Comparison of ENCODE assay signal across 25 cellular contexts in the genomic region with DNA sequence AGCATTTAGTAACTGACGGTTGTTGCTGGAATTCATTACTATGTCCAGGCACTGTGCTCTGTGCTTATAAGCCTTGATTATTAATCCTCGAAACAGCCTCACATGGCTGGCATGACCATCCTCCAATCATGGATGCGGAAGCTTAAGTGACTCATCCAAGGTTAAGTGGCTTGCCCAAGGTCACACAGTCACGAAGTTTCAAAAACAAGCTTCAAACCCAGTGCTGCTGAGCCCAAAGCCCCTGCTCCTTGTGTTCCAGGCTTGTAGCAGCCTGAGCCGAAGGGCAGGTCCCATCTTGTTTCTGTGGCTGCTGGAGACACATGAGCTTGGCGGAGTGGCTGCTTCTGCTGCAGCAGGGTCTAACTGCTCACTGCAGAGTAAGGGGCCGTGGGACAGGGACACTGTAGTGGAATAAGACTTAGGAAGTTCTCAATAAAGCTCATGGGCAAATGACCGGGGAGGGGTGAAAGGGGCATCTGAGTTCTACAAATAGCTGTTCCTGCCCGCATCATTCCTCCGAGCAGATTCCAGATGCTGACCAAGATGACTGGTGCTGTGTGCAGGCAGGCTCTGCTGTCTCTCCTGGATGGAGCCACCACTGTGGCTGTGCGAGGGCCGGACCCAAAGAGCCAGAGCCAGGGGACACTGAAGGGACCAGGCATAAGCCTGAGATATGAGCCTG. TPM values are rescaled to one million over a fixed set of nuclear protein-coding genes. Genes with fewer than 3 reads are reported as not detected.
DNase-seq lines count a peak whose midpoint lies in the region; ATAC-seq and TF ChIP-seq lines count a peak whose summit lies in the region.
"Had no signal": no experiment of that assay in that cellular context is flagged by ENCODE, and none has a peak within 500 bp of the region (broad histone marks: within the 10 kb centered on the region; RNA-seq: fewer than 3 reads in every experiment).

No MANE protein-coding gene starts in this region.

- H3K9me3 ChIP-seq in adrenal gland (replicated peaks in 1 of 3) (no peaks in the 10 kb centered on the region), esophagus squamous epithelium (no peaks in the 10 kb centered on the region), upper lobe of left lung (no peaks in the 10 kb centered on the region)
- H3K9me3 ChIP-seq: neutrophil, sigmoid colon, suprapubic skin had no signal

- intact Hi-C loops in adrenal gland (cut with DNase I): no loop called here
- intact Hi-C loops in esophagus squamous epithelium (cut with DNase I): no loop called here

- H3K36me3 ChIP-seq in adrenal gland (replicated peaks in 1 of 2): peaks cover 0 to 4% of the 10 kb centered on the region in 2 donors
- peaks cover 0 to 7% (median 0%) of the 10 kb centered on the region in 3 donors for H3K36me3 ChIP-seq in esophagus squamous epithelium
- no peaks in the 10 kb centered on the region for H3K36me3 ChIP-seq in upper lobe of left lung
- H3K36me3 ChIP-seq: brain microvascular endothelial cell, neutrophil had no signal

- WGBS in adrenal gland, 4 donors: 55 to 71% (median 60%) methylated on average over 9 to 12 of the region's 12 CpGs
- 31 to 62% methylated on average over 3 to 7 of the region's 12 CpGs for WGBS in esophagus squamous epithelium, 2 donors
- 84 to 91% methylated on average over 8 to 12 of the region's 12 CpGs for WGBS in upper lobe of left lung, 2 donors

- TF ChIP-seq POLR2A in adrenal gland (IDR thresholded peaks at IDR 0.05) (peak in 1 of 2 donors; percentile 62), esophagus squamous epithelium (IDR thresholded peaks at IDR 0.05) (no peak), upper lobe of left lung (IDR thresholded peaks at IDR 0.05) (no peak)

- H3K27me3 ChIP-seq in adrenal gland (no peaks in the 10 kb centered on the region), esophagus squamous epithelium (no peaks in the 10 kb centered on the region), upper lobe of left lung (no peaks in the 10 kb centered on the region)
- H3K27me3 ChIP-seq: brain microvascular endothelial cell, sigmoid colon, suprapubic skin had no signal

- H3K27ac ChIP-seq in adrenal gland: peak overlapping the region; percentile 33 to 83 (median 60)
- peak overlapping the region in 3 of 4 donors; percentile 61 to 70 (median 64) for H3K27ac ChIP-seq in esophagus squamous epithelium
- no peak overlapping the region for H3K27ac ChIP-seq in upper lobe of left lung
- H3K27ac ChIP-seq: brain microvascular endothelial cell, KMS-11, neutrophil, sigmoid colon had no signal

- DNase-seq in NCI-H1694 (lab: John Stamatoyannopoulos, UW): peak; percentile 28
- DNase-seq in adrenal gland: peak; percentile 64 to 81 (median 74)
- no peak for DNase-seq in esophagus squamous epithelium (lab: John Stamatoyannopoulos, UW)
- DNase-seq in retinal pigment epithelial cell (ENCODE audit: low read depth): peak; percentile 52
- no peak for DNase-seq in upper lobe of left lung
- DNase-seq in 8988T: no peak
- DNase-seq in activated T-cell treated with anti-CD3 and anti-CD28 coated beads, Interleukin-2, amount 50 U/mL, for 48 hours: no peak
- DNase-seq: activated CD4-positive, alpha-beta T cell treated with anti-CD3 and anti-CD28 coated beads for 4 hours; activated naive CD4-positive, alpha-beta T cell; activated T-cell treated with anti-CD3 and anti-CD28 coated beads, Interleukin-2, amount 50 U/mL, for 24 hours; brain microvascular endothelial cell; Calu3; effector CD4-positive, alpha-beta T cell; foreskin melanocyte; mesendoderm; naive B cell; NCI-H146; NCI-H526; sigmoid colon; stimulated activated CD4-positive, alpha-beta T cell treated with anti-CD3 and anti-CD28 coated beads, Interleukin-4, amount 100 ng/mL, for 24 hours; stimulated activated naive B cell treated with anti-CD40 and anti-IgM and Interleukin-4, amounts not matched to agents 10 μg/mL and 1 μg/mL and 100 μg/mL, for 72 hours; T-helper 2 cell had no signal

- no peak for ATAC-seq in upper lobe of left lung (ENCODE audit: low FRiP score in 2 of 2)
- ATAC-seq: stimulated activated naive B cell treated with anti-CD40 and anti-IgM and Interleukin-4, amounts not matched to agents 10 μg/mL and 1 μg/mL and 100 μg/mL, for 72 hours had no signal

- no peak overlapping the region for H3K4me3 ChIP-seq in adrenal gland
- H3K4me3 ChIP-seq in esophagus squamous epithelium: no peak overlapping the region
- no peak overlapping the region for H3K4me3 ChIP-seq in retinal pigment epithelial cell (ENCODE audit: low read length)
- H3K4me3 ChIP-seq in upper lobe of left lung: no peak overlapping the region
- H3K4me3 ChIP-seq: sigmoid colon, suprapubic skin had no signal

- H3K4me1 ChIP-seq in adrenal gland (replicated peaks in 1 of 2) (peaks cover 30 to 52% of the 10 kb centered on the region in 2 donors), esophagus squamous epithelium (peaks cover 0 to 23% (median 7%) of the 10 kb centered on the region in 3 donors), upper lobe of left lung (no peaks in the 10 kb centered on the region)
- H3K4me1 ChIP-seq: sigmoid colon had no signal

- TF ChIP-seq CTCF in adrenal gland (IDR thresholded peaks at IDR 0.05): no peak
- no peak for TF ChIP-seq CTCF in esophagus squamous epithelium (IDR thresholded peaks at IDR 0.05)
- no peak for TF ChIP-seq CTCF in retinal pigment epithelial cell (conservative IDR thresholded peaks at IDR 0.05; ENCODE audit: low read depth, low read length)
- TF ChIP-seq CTCF in upper lobe of left lung (IDR thresholded peaks at IDR 0.05): no peak

- TF ChIP-seq EP300 in upper lobe of left lung (IDR thresholded peaks at IDR 0.05): no peak

RNA-seq across cellular contexts. Expression of a gene that starts 32.4 kb away (rescaled TPM):
- total RNA-seq in adrenal gland (100 to 1,000 TPM in 4 of 8 donors, 10 to 100 TPM in 4; 67.2 to 154 (median 96.4) TPM), esophagus squamous epithelium (1 to 10 TPM; 2.9 to 6.1 (median 3.4) TPM), upper lobe of left lung (10 to 100 TPM in 2 of 6 donors, 1 to 10 TPM in 4; 2.5 to 17.8 (median 5.6) TPM)
- 100 to 1,000 TPM in 2 of 3 donors, 10 to 100 TPM in 1; 34.8 to 359 (median 247) TPM for polyA plus RNA-seq in adrenal gland

Comparison
In these comparisons a context has a peak if more than half of its experiments do, and no peak if none do; other contexts are left out.
1. DNase-seq: peak in NCI-H1694 (single experiment), adrenal gland (7 of 7) and retinal pigment epithelial cell (single experiment); none in esophagus squamous epithelium (single experiment), upper lobe of left lung (0 of 2), 8988T (single experiment) and activated T-cell treated with anti-CD3 and anti-CD28 coated beads, Interleukin-2, amount 50 U/mL, for 48 hours (0 of 2).
2. H3K27ac ChIP-seq: peak in adrenal gland (5 of 5) and esophagus squamous epithelium (3 of 4); none in upper lobe of left lung (0 of 4).